16 cellular contexts compared by ENCODE assay signal in genomic region chr7:120867932-120868331, GRCh38. TPM values are rescaled to one million over a fixed set of nuclear protein-coding genes. Genes with fewer than 3 reads are reported as not detected.
A peak's percentile ranks its signal among the peaks of the same experiment; 100 is the strongest.
DNase-seq lines count a peak whose midpoint lies in the region; ATAC-seq and TF ChIP-seq lines count a peak whose summit lies in the region.
"Had no signal": no experiment of that assay in that cellular context is flagged by ENCODE, and none has a peak within 500 bp of the region (broad histone marks: within the 10 kb centered on the region; RNA-seq: fewer than 3 reads in every experiment).

No MANE protein-coding gene starts in this region.

- no peaks in the 10 kb centered on the region for H3K27me3 ChIP-seq in smooth muscle cell (ENCODE audit: low read depth)

- peak overlapping the region; percentile 41 for H3K27ac ChIP-seq in smooth muscle cell (ENCODE audit: low read depth)
- H3K27ac ChIP-seq: prostate gland had no signal

- H3K9me3 ChIP-seq in smooth muscle cell (replicated peaks; ENCODE audit: low read depth) = no peaks in the 10 kb centered on the region
- H3K9me3 ChIP-seq: prostate gland had no signal

- TF ChIP-seq CTCF in smooth muscle cell (IDR thresholded peaks at IDR 0.05; ENCODE audit: borderline replicate concordance, insufficient read depth, poor library complexity, severe bottlenecking) = no peak

- H3K79me2 ChIP-seq in smooth muscle cell (ENCODE audit: low read depth) = no peaks in the 10 kb centered on the region

- H3K4me1 ChIP-seq in smooth muscle cell (ENCODE audit: low read depth) = peaks cover 18% of the 10 kb centered on the region
- H3K4me1 ChIP-seq: prostate gland had no signal

- no peak overlapping the region for H3K4me3 ChIP-seq in smooth muscle cell
- H3K4me3 ChIP-seq: K562, prostate gland had no signal

- no peaks in the 10 kb centered on the region for H4K20me1 ChIP-seq in smooth muscle cell (ENCODE audit: low read depth)

- DNase-seq in RKO (ENCODE audit: low spot score) = peak; percentile 27
- DNase-seq in smooth muscle cell (lab: John Stamatoyannopoulos, UW; ENCODE audit: unreplicated experiment) = no peak
- DNase-seq in NK-92 treated with Interleukin-12 subunit alpha and Interleukin-12 subunit beta, amount 100 ng/mL, for 24 hours (lab: John Stamatoyannopoulos, UW) = no peak
- no peak for DNase-seq in cortex of kidney (lab: John Stamatoyannopoulos, UW)
- DNase-seq in activated naive CD4-positive, alpha-beta T cell treated with anti-CD3 and anti-CD28 coated beads, Interleukin-2, amount 50 U/mL, for 16 hours = no peak
- DNase-seq: activated CD8-positive, alpha-beta T cell treated with anti-CD3 and anti-CD28 coated beads for 36 hours; activated naive CD4-positive, alpha-beta T cell treated with anti-CD3 and anti-CD28 coated beads, Interleukin-2, amount 10 ng/mL, durations not matched to agents 7 days and 5 days; central memory CD4-positive, alpha-beta T cell; NCI-H2029; stimulated activated CD4-positive, alpha-beta T cell treated with anti-CD3 and anti-CD28 coated beads, Interleukin-4, amount 100 ng/mL, for 4 hours had no signal

- no peak overlapping the region for H3K9ac ChIP-seq in smooth muscle cell (ENCODE audit: low read depth)

- H3F3A ChIP-seq in smooth muscle cell (ENCODE audit: low read depth) = peaks cover 4% of the 10 kb centered on the region

- H3K36me3 ChIP-seq in smooth muscle cell (ENCODE audit: low read depth) = no peaks in the 10 kb centered on the region
- H3K36me3 ChIP-seq: prostate gland had no signal

- no peak overlapping the region for H3K4me2 ChIP-seq in smooth muscle cell

- no peak overlapping the region for H2AFZ ChIP-seq in smooth muscle cell (ENCODE audit: low read depth)

- ATAC-seq in GM18873 (IDR thresholded peaks at IDR 0.05; ENCODE audit: low FRiP score, unreplicated experiment) (peak; percentile 47), HG02759 (IDR thresholded peaks at IDR 0.05; ENCODE audit: unreplicated experiment) (peak; percentile 53), HG02870 (IDR thresholded peaks at IDR 0.05; ENCODE audit: unreplicated experiment) (no peak)
- ATAC-seq: activated CD8-positive, alpha-beta T cell treated with anti-CD3 and anti-CD28 coated beads for 36 hours; K562 had no signal

- WGBS in smooth muscle cell (ENCODE audit: low lambda C conversion rate) = 70% methylated on average over 1 of the region's 1 CpG

RNA-seq across cellular contexts. Expression of gene TSPAN12, which starts 10.0 kb away (rescaled TPM):
- 4.7 and 5.8 TPM in 2 replicates for total RNA-seq in smooth muscle cell
- 3.7 and 4.0 TPM in 2 replicates for polyA plus RNA-seq in smooth muscle cell
- total RNA-seq: activated CD8-positive, alpha-beta T cell treated with anti-CD3 and anti-CD28 coated beads for 36 hours; CD4-positive, alpha-beta memory T cell had no signal
- polyA plus RNA-seq: CD4-positive, alpha-beta memory T cell had no signal
